In genomic region chr3:137438561-137438960, GRCh38 we compare ENCODE assay signal across 22 cellular contexts.
"Had no signal": no experiment of that assay in that cellular context is flagged by ENCODE, and none has a peak within 500 bp of the region (broad histone marks: within the 10 kb centered on the region; RNA-seq: fewer than 3 reads in every experiment).

No MANE protein-coding gene starts in this region.

- FAIRE-seq: endometrium, islet of Langerhans, keratinocyte had no signal

- H3K4me3 ChIP-seq: colonic mucosa, esophagus muscularis mucosa, gastrocnemius medialis, heart right ventricle, left lung, lower lobe of right lung had no signal

- ATAC-seq: effector memory CD8-positive, alpha-beta T cell; foreskin keratinocyte; gastrocnemius medialis; heart right ventricle; left cardiac atrium; left lung; left ventricle myocardium superior; lower lobe of right lung; naive thymus-derived CD4-positive, alpha-beta T cell had no signal

- H3K27ac ChIP-seq: colonic mucosa, esophagus muscularis mucosa, foreskin keratinocyte, gastrocnemius medialis, heart right ventricle, left lung, lower lobe of right lung had no signal

- H3K9me3 ChIP-seq: colonic mucosa, esophagus muscularis mucosa, gastrocnemius medialis, lower lobe of right lung had no signal

- DNase-seq: colonic mucosa; cortex of kidney; effector CD8-positive, alpha-beta T cell; effector memory CD8-positive, alpha-beta T cell; endodermal cell; gastrocnemius medialis; glutamatergic neuron; head of caudate nucleus; heart right ventricle; hippocampal formation; left cardiac atrium; left lung; left ventricle myocardium superior; lower lobe of right lung; mesendoderm; midbrain; naive thymus-derived CD4-positive, alpha-beta T cell had no signal

- H3K27me3 ChIP-seq: colonic mucosa, esophagus muscularis mucosa, foreskin keratinocyte, gastrocnemius medialis, heart right ventricle, left lung had no signal

- H3K36me3 ChIP-seq: colonic mucosa, esophagus muscularis mucosa, gastrocnemius medialis, heart right ventricle, left lung, lower lobe of right lung had no signal

- H3K4me1 ChIP-seq: colonic mucosa, esophagus muscularis mucosa, foreskin keratinocyte, gastrocnemius medialis, heart right ventricle, left lung, lower lobe of right lung had no signal
